In the genomic region with DNA sequence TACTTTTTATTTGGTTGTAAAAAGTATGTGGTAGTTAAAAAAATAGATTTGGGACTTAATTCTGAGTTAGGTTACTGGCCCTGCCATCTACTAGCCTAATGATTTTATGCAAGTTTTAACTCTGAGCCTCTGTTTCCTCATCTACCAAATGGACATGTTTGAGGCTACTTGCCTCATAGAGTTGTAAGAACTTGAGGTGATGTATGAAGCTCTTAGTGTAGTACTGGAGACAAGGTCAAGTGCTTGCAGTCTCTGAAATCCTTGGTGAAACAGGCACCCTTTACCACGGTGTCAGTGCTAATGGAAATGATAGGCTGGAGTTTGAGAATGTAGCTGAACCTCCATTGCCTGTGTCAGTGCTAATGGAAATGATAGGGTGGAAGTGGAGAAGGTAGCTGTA, we compare ENCODE assay signal across 18 cellular contexts. TPM values are rescaled to one million over a fixed set of nuclear protein-coding genes. Genes with fewer than 3 reads are reported as not detected.
DNase-seq lines count a peak whose midpoint lies in the region; ATAC-seq and TF ChIP-seq lines count a peak whose summit lies in the region.
"Had no signal": no experiment of that assay in that cellular context is flagged by ENCODE, and none has a peak within 500 bp of the region (broad histone marks: within the 10 kb centered on the region; RNA-seq: fewer than 3 reads in every experiment).

No MANE protein-coding gene starts in this region.

- H3K4me3 Mint-ChIP-seq in CD4-positive, alpha-beta T cell = no peak overlapping the region
- no peak overlapping the region for H3K4me3 Mint-ChIP-seq in endothelial cell (ENCODE audit: unreplicated experiment)
- peak overlapping the region in 1 of 2 donors; percentile 16 for H3K4me3 Mint-ChIP-seq in stimulated activated naive B cell treated with anti-CD40 and anti-IgM and Interleukin-4, amounts not matched to agents 10 μg/mL and 1 μg/mL and 100 μg/mL, for 72 hours
- H3K4me3 Mint-ChIP-seq: activated CD4-positive, alpha-beta T cell treated with anti-CD3 and anti-CD28 coated beads, Interleukin-2, amount 10 ng/mL, durations not matched to agents 7 days and 5 days; neural crest cell had no signal

- peaks cover 7% of the 10 kb centered on the region for H3K36me3 Mint-ChIP-seq in CD4-positive, alpha-beta T cell (ENCODE audit: low read depth)
- H3K36me3 Mint-ChIP-seq in endothelial cell (ENCODE audit: low read depth, unreplicated experiment) = peaks cover 8% of the 10 kb centered on the region
- H3K36me3 Mint-ChIP-seq in stimulated activated naive B cell treated with anti-CD40 and anti-IgM and Interleukin-4, amounts not matched to agents 10 μg/mL and 1 μg/mL and 100 μg/mL, for 72 hours = peaks cover 8 to 21% of the 10 kb centered on the region in 2 donors

- 0 out of 22 replicates have a peak, but pooled peaks cover 0 to 2% (median 0%) of the 10 kb centered on the region in 11 experiments for H3K9me3 ChIP-seq in BLaER1 treated with 17β-estradiol and CSF1 and Interleukin-3, amounts not matched to agents 10 nM and 100 nM (replicated peaks in 1 of 11)
- H3K9me3 ChIP-seq in CD4-positive, alpha-beta T cell (ENCODE audit: control insufficient read depth, low read length) = no peaks in the 10 kb centered on the region
- H3K9me3 ChIP-seq: BE2C, prostate gland had no signal

- intact Hi-C loops in CD4-positive, alpha-beta T cell (cut with DNase I, micrococcal nuclease) = no loop called here

- H4K20me1 ChIP-seq in BLaER1 treated with 17β-estradiol and CSF1 and Interleukin-3, amounts not matched to agents 10 nM and 100 nM = peaks cover 0 to 93% (median 3%) of the 10 kb centered on the region in 11 experiments; a peak in 11 of 22 replicates

- peaks cover 37% of the 10 kb centered on the region for H3K4me1 Mint-ChIP-seq in CD4-positive, alpha-beta T cell (ENCODE audit: low read depth)
- H3K4me1 Mint-ChIP-seq in endothelial cell (ENCODE audit: unreplicated experiment) = peaks cover 25% of the 10 kb centered on the region
- H3K4me1 Mint-ChIP-seq in stimulated activated naive B cell treated with anti-CD40 and anti-IgM and Interleukin-4, amounts not matched to agents 10 μg/mL and 1 μg/mL and 100 μg/mL, for 72 hours = peaks cover 21 to 47% of the 10 kb centered on the region in 2 donors

- TF ChIP-seq CTCF in CD4-positive, alpha-beta T cell (IDR thresholded peaks at IDR 0.05) = no peak
- TF ChIP-seq CTCF in endothelial cell (IDR thresholded peaks at IDR 0.05; ENCODE audit: unreplicated experiment) = no peak

- H3K27ac Mint-ChIP-seq in CD4-positive, alpha-beta T cell = peak overlapping the region; percentile 58
- peak overlapping the region; percentile 24 for H3K27ac Mint-ChIP-seq in endothelial cell (ENCODE audit: unreplicated experiment)
- H3K27ac Mint-ChIP-seq in stimulated activated naive B cell treated with anti-CD40 and anti-IgM and Interleukin-4, amounts not matched to agents 10 μg/mL and 1 μg/mL and 100 μg/mL, for 72 hours = peak overlapping the region; percentile 68

- peaks cover 0 to 22% (median 17%) of the 10 kb centered on the region in 11 experiments; a peak in 18 of 22 replicates for H3K36me3 ChIP-seq in BLaER1 treated with 17β-estradiol and CSF1 and Interleukin-3, amounts not matched to agents 10 nM and 100 nM
- H3K36me3 ChIP-seq: prostate gland had no signal

- no peaks in the 10 kb centered on the region for H3K27me3 Mint-ChIP-seq in CD4-positive, alpha-beta T cell
- H3K27me3 Mint-ChIP-seq in endothelial cell (ENCODE audit: unreplicated experiment) = peaks cover 4% of the 10 kb centered on the region
- H3K27me3 Mint-ChIP-seq in stimulated activated naive B cell treated with anti-CD40 and anti-IgM and Interleukin-4, amounts not matched to agents 10 μg/mL and 1 μg/mL and 100 μg/mL, for 72 hours = no peaks in the 10 kb centered on the region
- H3K27me3 Mint-ChIP-seq: activated CD4-positive, alpha-beta T cell treated with anti-CD3 and anti-CD28 coated beads, Interleukin-2, amount 10 ng/mL, durations not matched to agents 7 days and 5 days had no signal

- H3K9ac ChIP-seq in BLaER1 treated with 17β-estradiol and CSF1 and Interleukin-3, amounts not matched to agents 10 nM and 100 nM = peak overlapping the region in 6 of 11 experiments; percentile 18 to 69 (median 66); a peak in 10 of 22 replicates

- H3K9me3 Mint-ChIP-seq in CD4-positive, alpha-beta T cell = no peaks in the 10 kb centered on the region
- H3K9me3 Mint-ChIP-seq in endothelial cell (ENCODE audit: unreplicated experiment) = no peaks in the 10 kb centered on the region
- H3K9me3 Mint-ChIP-seq in stimulated activated naive B cell treated with anti-CD40 and anti-IgM and Interleukin-4, amounts not matched to agents 10 μg/mL and 1 μg/mL and 100 μg/mL, for 72 hours = no peaks in the 10 kb centered on the region
- H3K9me3 Mint-ChIP-seq: activated CD4-positive, alpha-beta T cell treated with anti-CD3 and anti-CD28 coated beads, Interleukin-2, amount 10 ng/mL, durations not matched to agents 7 days and 5 days; neural crest cell had no signal

- CTCF ChIA-PET in CD4-positive, alpha-beta T cell (lab: Charles Lee) = interaction anchor here (1.5 kb wide), 1 partner anchor 38 kb away, joined by 3 read pairs; no protein-coding TSS in a partner anchor

- no peaks in the 10 kb centered on the region for H3K27me3 ChIP-seq in BLaER1 treated with 17β-estradiol and CSF1 and Interleukin-3, amounts not matched to agents 10 nM and 100 nM
- H3K27me3 ChIP-seq in CD4-positive, alpha-beta T cell (ENCODE audit: control insufficient read depth, insufficient read depth, low read length) = no peaks in the 10 kb centered on the region
- H3K27me3 ChIP-seq: BE2C, dorsolateral prefrontal cortex had no signal

- peaks cover 7 to 95% (median 60%) of the 10 kb centered on the region in 10 experiments for H3K4me1 ChIP-seq in BLaER1 treated with 17β-estradiol and CSF1 and Interleukin-3, amounts not matched to agents 10 nM and 100 nM
- H3K4me1 ChIP-seq: BE2C, prostate gland had no signal

- POLR2A ChIA-PET in CD4-positive, alpha-beta T cell (lab: Charles Lee) = interaction anchor here (0.6 kb wide), 1 partner anchor 175 kb away, joined by 3 read pairs; no protein-coding TSS in a partner anchor

- peak overlapping the region in 10 of 11 experiments; percentile 17 to 88 (median 72); a peak in 18 of 22 replicates for H3K4me2 ChIP-seq in BLaER1 treated with 17β-estradiol and CSF1 and Interleukin-3, amounts not matched to agents 10 nM and 100 nM

- no peak for DNase-seq in CD4-positive, alpha-beta T cell
- DNase-seq in endothelial cell (ENCODE audit: low spot score) (no peak), SKM-1 (lab: John Stamatoyannopoulos, UW; ENCODE audit: unreplicated experiment) (no peak)
- no peak for DNase-seq in stimulated activated naive B cell treated with anti-CD40 and anti-IgM and Interleukin-4, amounts not matched to agents 10 μg/mL and 1 μg/mL and 100 μg/mL, for 72 hours
- no peak for DNase-seq in stimulated activated CD8-positive, alpha-beta memory T cell treated with anti-CD3 and anti-CD28 coated beads, Interleukin-4, amount 100 ng/mL, for 48 hours
- DNase-seq: activated CD4-positive, alpha-beta T cell treated with anti-CD3 and anti-CD28 coated beads, Interleukin-2, amount 10 ng/mL, durations not matched to agents 7 days and 5 days; BE2C; dorsolateral prefrontal cortex; H7; kidney glomerular epithelial cell; NCI-H1105; NCI-H526; stimulated activated CD4-positive, alpha-beta T cell treated with anti-CD3 and anti-CD28 coated beads, Interleukin-4, amount 100 ng/mL, for 1 hour had no signal

- peak overlapping the region in 9 of 11 experiments; percentile 53 to 83 (median 71); a peak in 19 of 22 replicates for H3K27ac ChIP-seq in BLaER1 treated with 17β-estradiol and CSF1 and Interleukin-3, amounts not matched to agents 10 nM and 100 nM
- no peak overlapping the region for H3K27ac ChIP-seq in CD4-positive, alpha-beta T cell (ENCODE audit: low read depth, low read length)
- H3K27ac ChIP-seq: epithelial cell of prostate had no signal

- H3K4me3 ChIP-seq in BLaER1 treated with 17β-estradiol and CSF1 and Interleukin-3, amounts not matched to agents 10 nM and 100 nM = no peak overlapping the region; a peak in 1 of 20 replicates
- H3K4me3 ChIP-seq: dorsolateral prefrontal cortex, prostate gland had no signal

- no peak for ATAC-seq in CD4-positive, alpha-beta T cell (ENCODE audit: poor library complexity)
- no peak for ATAC-seq in stimulated activated naive B cell treated with anti-CD40 and anti-IgM and Interleukin-4, amounts not matched to agents 10 μg/mL and 1 μg/mL and 100 μg/mL, for 72 hours (replicated peaks)
- no peak for ATAC-seq in HG03097 (IDR thresholded peaks at IDR 0.05; ENCODE audit: low FRiP score, unreplicated experiment)

RNA-seq across cellular contexts. Expression of a gene that starts 15.3 kb away (rescaled TPM):
- 10 to 100 TPM; 18.9 to 19.2 TPM for total RNA-seq in CD4-positive, alpha-beta T cell
- total RNA-seq in endothelial cell (ENCODE audit: unreplicated experiment) = 63.5 TPM

RNA-seq across cellular contexts. Expression of a gene that starts 26.1 kb away (rescaled TPM):
- 100 to 1,000 TPM; 166 to 181 TPM for total RNA-seq in CD4-positive, alpha-beta T cell
- 119 TPM for total RNA-seq in endothelial cell (ENCODE audit: unreplicated experiment)
